9 cellular contexts compared by ENCODE assay signal in genomic region chr19:8158411-8159074, GRCh38. TPM values are rescaled to one million over a fixed set of nuclear protein-coding genes. Genes with fewer than 3 reads are reported as not detected.
DNase-seq lines count a peak whose midpoint lies in the region; ATAC-seq, FAIRE-seq and TF ChIP-seq lines count a peak whose summit lies in the region.
"Had no signal": no experiment of that assay in that cellular context is flagged by ENCODE, and none has a peak within 500 bp of the region (broad histone marks: within the 10 kb centered on the region; RNA-seq: fewer than 3 reads in every experiment).

No MANE protein-coding gene starts in this region.

- SMC1A ChIA-PET in GM12878 (lab: Charles Lee; ENCODE audit: uncharacterized antibody, unreplicated experiment) = interaction anchor here (0.7 to 1.8 kb wide), 15 partner anchors 9 to 109 kb away, joined by 3 to 17 read pairs (median 5); no protein-coding TSS in a partner anchor

- WGBS in GM12878 (ENCODE audit: insufficient coverage, insufficient replicate concordance, low lambda C conversion rate, missing lambda C conversion rate) = 32% methylated on average over 14 of the region's 14 CpGs

- RAD21 ChIA-PET in GM12878 (lab: Charles Lee; ENCODE audit: unreplicated experiment) = interaction anchor here (0.6 to 1.8 kb wide), 19 partner anchors 9 to 1943 kb away, joined by 3 to 15 read pairs (median 4); partner anchors contain the start of gene TIMM44

- H3K4me1 ChIP-seq in GM12878 (ENCODE audit: control insufficient read depth, insufficient read depth, low read length) = no peaks in the 10 kb centered on the region; the same call in 1 of the 2 replicates

- TF ChIP-seq CTCF in GM12878 (IDR thresholded peaks at IDR 0.05 in 2 of 3, conservative IDR thresholded peaks at IDR 0.05 in 1 of 3; ENCODE audit: control insufficient read depth in 2 of 3, extremely low read depth in 1 of 3, insufficient read depth in 1 of 3, low read depth in 3 of 3, low read length in 3 of 3) = peak; percentile 66 to 88 (median 73); a peak in 4 of 6 replicates

- no peaks in the 10 kb centered on the region for H3K27me3 ChIP-seq in GM12878 (replicated peaks in 1 of 2; ENCODE audit: control insufficient read depth in 2 of 2, insufficient read depth in 2 of 2, low read length in 1 of 2)

- no peaks in the 10 kb centered on the region; the same call in 2 of the 3 replicates for H3K9me3 ChIP-seq in GM12878 (replicated peaks; ENCODE audit: control insufficient read depth, insufficient read depth, low read length)

- no peaks in the 10 kb centered on the region for H3K79me2 ChIP-seq in GM12878 (ENCODE audit: control insufficient read depth, insufficient read depth, low read length)

- DNase-seq in SIG-M5 treated with dmso at 0.1 percent for 504 hours (lab: John Stamatoyannopoulos, UW; ENCODE audit: unreplicated experiment) (peak; percentile 44), SIG-M5 (lab: John Stamatoyannopoulos, UW) (no peak), NCI-H1417 treated with DMSO at 0.1 percent for 48 hours (lab: John Stamatoyannopoulos, UW) (peak; percentile 48), SKM-1 (lab: John Stamatoyannopoulos, UW; ENCODE audit: unreplicated experiment) (peak; percentile 87), GM12878 (ENCODE audit: low read depth, low spot score) (peak; percentile 57), iPS DF 4.7 (ENCODE audit: extremely low read depth, low spot score) (peak; percentile 81), T1000 (lab: John Stamatoyannopoulos, UW) (no peak)
- DNase-seq in stimulated activated CD4-positive, alpha-beta T cell treated with anti-CD3 and anti-CD28 coated beads, Interleukin-15, amount 100 ng/mL, for 24 hours = peak; percentile 44

- no peaks in the 10 kb centered on the region for H4K20me1 ChIP-seq in GM12878 (ENCODE audit: control insufficient read depth, insufficient read depth)
- H4K20me1 ChIP-seq: BLaER1 treated with 17β-estradiol and CSF1 and Interleukin-3, amounts not matched to agents 10 nM and 100 nM had no signal

- no TSS peak for BruUV-seq in GM12878 (replicated peaks; lab: Mats Ljungman, UMichigan)

- no peak overlapping the region for H3K27ac ChIP-seq in GM12878 (ENCODE audit: control insufficient read depth, insufficient read depth)
- H3K27ac ChIP-seq: BLaER1 treated with 17β-estradiol and CSF1 and Interleukin-3, amounts not matched to agents 10 nM and 100 nM had no signal

- no peak overlapping the region for H3K4me2 ChIP-seq in GM12878 (ENCODE audit: control insufficient read depth, insufficient read depth)
- H3K4me2 ChIP-seq: BLaER1 treated with 17β-estradiol and CSF1 and Interleukin-3, amounts not matched to agents 10 nM and 100 nM had no signal

- intact Hi-C loops in GM12878 (cut with micrococcal nuclease; ENCODE audit: unreplicated experiment) = loop anchor here (1.0 to 10.0 kb wide), 4 partner anchors 36 to 214 kb away; partner anchors contain the start of gene TIMM44

- peak; percentile 81 for FAIRE-seq in GM12878 (lab: Jason Lieb, UNC)

- H3K36me3 ChIP-seq in GM12878 (ENCODE audit: control insufficient read depth in 2 of 2, insufficient read depth in 2 of 2, low read length in 1 of 2) = no peaks in the 10 kb centered on the region
- H3K36me3 ChIP-seq: BLaER1 treated with 17β-estradiol and CSF1 and Interleukin-3, amounts not matched to agents 10 nM and 100 nM had no signal

- no peak for TF ChIP-seq EP300 in GM12878 (IDR thresholded peaks at IDR 0.05; ENCODE audit: borderline replicate concordance in 1 of 2, control insufficient read depth in 1 of 2, low read depth in 2 of 2, low read length in 2 of 2)

- H3K4me3 ChIP-seq in GM12878 = no peak overlapping the region
- H3K4me3 ChIP-seq: BLaER1 treated with 17β-estradiol and CSF1 and Interleukin-3, amounts not matched to agents 10 nM and 100 nM had no signal

- TF ChIP-seq POLR2A in GM12878 (IDR thresholded peaks at IDR 0.05; ENCODE audit: low read depth, low read length) = no peak

- no peak overlapping the region for H2AFZ ChIP-seq in GM12878 (ENCODE audit: control insufficient read depth, low read depth, low read length)

- CTCF ChIA-PET in GM12878 (lab: Yijun Ruan, JAX) = interaction anchor here (0.5 to 2.3 kb wide), 30 partner anchors 11 to 229 kb away, joined by 3 to 42 read pairs (median 4); partner anchors contain the start of genes CERS4 and TIMM44

- H3K9ac ChIP-seq in GM12878 (ENCODE audit: control insufficient read depth, insufficient read depth, low read length) = no peak overlapping the region
- H3K9ac ChIP-seq: BLaER1 treated with 17β-estradiol and CSF1 and Interleukin-3, amounts not matched to agents 10 nM and 100 nM had no signal

- peak; percentile 89 for ATAC-seq in GM12878

- peak; percentile 97 for TF ChIP-seq RAD21 in GM12878 (IDR thresholded peaks at IDR 0.05; ENCODE audit: insufficient read depth, low read depth, low read length)

- POLR2A ChIA-PET in GM12878 (lab: Charles Lee) = interaction anchor here (1.0 kb wide), 1 partner anchor 95 kb away, joined by 3 read pairs; no protein-coding TSS in a partner anchor

- in situ Hi-C loops in GM12878 (cut with MboI) = loop anchor here (5.0 kb wide), 1 partner anchor 94 kb away; no protein-coding TSS in a partner anchor

TF ChIP-seq in GM12878, 131 proteins besides CTCF, POLR2A, EP300 and RAD21 (continues in another document):
- TF ChIP-seq ESRRA (IDR thresholded peaks at IDR 0.05; ENCODE audit: low read length) (no peak), ZNF217 (IDR thresholded peaks at IDR 0.05) (peak; percentile 93), HDAC6 (IDR thresholded peaks at IDR 0.05; ENCODE audit: unreplicated experiment) (no peak), STAT1 (conservative IDR thresholded peaks at IDR 0.05) (peak; percentile 84), JUNB (IDR thresholded peaks at IDR 0.05) (no peak), BMI1 (IDR thresholded peaks at IDR 0.05; ENCODE audit: borderline replicate concordance) (no peak), KDM1A (IDR thresholded peaks at IDR 0.05; ENCODE audit: borderline replicate concordance) (0 out of 2 replicates have a peak, but pooled peaks have one; percentile 73), RUNX3 (IDR thresholded peaks at IDR 0.05; ENCODE audit: low read length) (peak; percentile 30; the same call in 1 of the 2 replicates)
- TF ChIP-seq, protein P1, sequence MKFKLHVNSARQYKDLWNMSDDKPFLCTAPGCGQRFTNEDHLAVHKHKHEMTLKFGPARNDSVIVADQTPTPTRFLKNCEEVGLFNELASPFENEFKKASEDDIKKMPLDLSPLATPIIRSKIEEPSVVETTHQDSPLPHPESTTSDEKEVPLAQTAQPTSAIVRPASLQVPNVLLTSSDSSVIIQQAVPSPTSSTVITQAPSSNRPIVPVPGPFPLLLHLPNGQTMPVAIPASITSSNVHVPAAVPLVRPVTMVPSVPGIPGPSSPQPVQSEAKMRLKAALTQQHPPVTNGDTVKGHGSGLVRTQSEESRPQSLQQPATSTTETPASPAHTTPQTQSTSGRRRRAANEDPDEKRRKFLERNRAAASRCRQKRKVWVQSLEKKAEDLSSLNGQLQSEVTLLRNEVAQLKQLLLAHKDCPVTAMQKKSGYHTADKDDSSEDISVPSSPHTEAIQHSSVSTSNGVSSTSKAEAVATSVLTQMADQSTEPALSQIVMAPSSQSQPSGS (IDR thresholded peaks at IDR 0.05; ENCODE audit: low read length) = no peak

RNA-seq across cellular contexts. Expression of gene FBN3, which starts 9.2 kb away (rescaled TPM):
- not detected in 2 replicates for total RNA-seq in GM12878 (2013; cell fraction: nucleolus; rRNA removed)
- not detected in 2 replicates for total RNA-seq in GM12878 (2014; rRNA removed)
- not detected in 2 replicates for total RNA-seq in GM12878 (2014; rRNA removed; fragmentation: Illumina TruSeq; extraction: Trizol)
- total RNA-seq in GM12878 (2021) = 0.03 and 0.05 TPM in 2 replicates
- not detected for polyA plus RNA-seq in GM12878 (2011; ENCODE audit: low read depth)
- polyA plus RNA-seq in GM12878 (2011; rRNA removed) = not detected in 2 replicates
- polyA plus RNA-seq in GM12878 (2011; cell fraction: cytosol; rRNA removed) = under 0.01 and 0.19 TPM in 2 replicates
- 0.27 and 0.59 TPM in 2 replicates for polyA plus RNA-seq in GM12878 (2011; cell fraction: nucleus; rRNA removed)
- 0.01 TPM in 2 replicates for polyA plus RNA-seq in GM12878 (2012)
- not detected in 2 replicates for polyA plus RNA-seq in GM12878 (2014; fragmentation: Illumina TruSeq; extraction: Trizol)
- polyA plus RNA-seq in GM12878 (2014; fragmentation: Nextera tagmentation; extraction: Ambion mirVana) = not detected
- not detected in 2 replicates for polyA plus RNA-seq in GM12878 (2014; rRNA removed)
- polyA plus RNA-seq in GM12878 (2016; fragmentation: Nextera tagmentation; extraction: Ambion mirVana) = not detected
- polyA minus RNA-seq in GM12878 (2011; rRNA and poly(A)+ RNA removed) = not detected in 2 replicates
- not detected in 2 replicates for polyA minus RNA-seq in GM12878 (2011; cell fraction: cytosol; rRNA and poly(A)+ RNA removed)
- not detected in 2 replicates for polyA minus RNA-seq in GM12878 (2011; cell fraction: nucleus; rRNA and poly(A)+ RNA removed)

RNA-seq across cellular contexts. Expression of gene CERS4, which starts 50.6 kb away (rescaled TPM):
- total RNA-seq in GM12878 (2013; cell fraction: nucleolus; rRNA removed) = 93.8 and 104 TPM in 2 replicates
- total RNA-seq in GM12878 (2014; rRNA removed) (46.3 and 46.8 TPM in 2 replicates), GM12878 (2014; rRNA removed; fragmentation: Illumina TruSeq; extraction: Trizol) (17.3 and 18.2 TPM in 2 replicates), GM12878 (2021) (41.7 and 43.1 TPM in 2 replicates)
- 7.7 TPM for polyA plus RNA-seq in GM12878 (2011; ENCODE audit: low read depth)
- polyA plus RNA-seq in GM12878 (2011; rRNA removed) (29.5 and 62.1 TPM in 2 replicates), GM12878 (2014; fragmentation: Illumina TruSeq; extraction: Trizol) (12.7 and 16.2 TPM in 2 replicates), GM12878 (2014; fragmentation: Nextera tagmentation; extraction: Ambion mirVana) (1 to 10 TPM in 1 of 2 experiments, under 1 TPM in 1; 0.34 to 1.9 TPM), GM12878 (2014; rRNA removed) (53.6 and 55.4 TPM in 2 replicates), GM12878 (2016; fragmentation: Nextera tagmentation; extraction: Ambion mirVana) (10 to 100 TPM; 19.9 to 21.6 TPM)
- polyA plus RNA-seq in GM12878 (2011; cell fraction: cytosol; rRNA removed) = 70.2 and 82.3 TPM in 2 replicates
- polyA plus RNA-seq in GM12878 (2011; cell fraction: nucleus; rRNA removed) = 88.0 and 94.5 TPM in 2 replicates
- polyA plus RNA-seq in GM12878 (2012) = 23.1 and 31.6 TPM in 2 replicates
- polyA minus RNA-seq in GM12878 (2011; rRNA and poly(A)+ RNA removed) = 68.0 and 73.3 TPM in 2 replicates
- polyA minus RNA-seq in GM12878 (2011; cell fraction: cytosol; rRNA and poly(A)+ RNA removed) = 18.3 and 19.1 TPM in 2 replicates
- 24.3 and 31.7 TPM in 2 replicates for polyA minus RNA-seq in GM12878 (2011; cell fraction: nucleus; rRNA and poly(A)+ RNA removed)

Comparison
In these comparisons a context has a peak if more than half of its experiments do, and no peak if none do; other contexts are left out.
1. DNase-seq: peak in SIG-M5 treated with dmso at 0.1 percent for 504 hours (single experiment), NCI-H1417 treated with DMSO at 0.1 percent for 48 hours (single experiment), SKM-1 (single experiment), GM12878 (single experiment), iPS DF 4.7 (single experiment) and stimulated activated CD4-positive, alpha-beta T cell treated with anti-CD3 and anti-CD28 coated beads, Interleukin-15, amount 100 ng/mL, for 24 hours (single experiment); none in SIG-M5 (single experiment) and T1000 (single experiment).